In the genomic region with DNA sequence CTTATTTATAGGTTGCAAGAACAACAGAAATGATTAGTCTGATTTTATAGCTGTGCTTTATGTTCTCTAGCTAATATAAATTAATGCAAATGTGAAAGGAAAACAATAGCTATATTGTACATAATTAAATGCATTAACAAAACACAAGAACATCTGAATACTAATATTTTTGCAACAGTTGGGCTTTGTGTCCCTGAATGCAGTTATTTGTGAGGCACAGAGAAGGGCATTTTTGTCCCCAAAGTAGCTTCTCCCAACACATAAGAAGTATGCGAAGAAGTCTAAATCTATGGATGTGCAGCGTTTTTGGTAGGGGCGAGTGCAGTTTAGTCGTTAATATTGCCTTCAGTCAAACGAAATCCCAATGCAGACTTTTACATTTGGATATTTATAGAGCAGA, we compare ENCODE assay signal across 15 cellular contexts.
"Had no signal": no experiment of that assay in that cellular context is flagged by ENCODE, and none has a peak within 500 bp of the region (broad histone marks: within the 10 kb centered on the region; RNA-seq: fewer than 3 reads in every experiment).

No MANE protein-coding gene starts in this region.

- H3K4me3 Mint-ChIP-seq: activated B cell treated with CpG ODN at 0.5 μM for 24 hours; activated CD4-positive, alpha-beta T cell treated with anti-CD3 and anti-CD28 coated beads, Interleukin-2, amount 10 ng/mL, durations not matched to agents 7 days and 5 days; activated T-cell treated with anti-CD3 and anti-CD28 coated beads, Interleukin-2, amount 50 U/mL, for 72 hours had no signal

- DNase-seq: activated B cell treated with CpG ODN at 0.5 μM for 24 hours; activated CD4-positive, alpha-beta T cell treated with anti-CD3 and anti-CD28 coated beads, Interleukin-2, amount 10 ng/mL, durations not matched to agents 7 days and 5 days; activated CD8-positive, alpha-beta memory T cell treated with anti-CD3 and anti-CD28 coated beads, Interleukin-2, amount 50 U/mL, for 48 hours; activated gamma-delta T cell; activated T-cell treated with anti-CD3 and anti-CD28 coated beads, Interleukin-2, amount 50 U/mL, for 72 hours; body of pancreas; effector memory CD4-positive, alpha-beta T cell; foreskin melanocyte; islet precursor cell; left lung; mesenchymal stem cell; stimulated activated CD4-positive, alpha-beta T cell treated with anti-CD3 and anti-CD28 coated beads, Interleukin-1b, Interleukin-23, amount 100 ng/mL, for 48 hours; trophoblast cell had no signal

- H3K27me3 ChIP-seq: body of pancreas, left lung had no signal

- H3K27me3 Mint-ChIP-seq: activated B cell treated with CpG ODN at 0.5 μM for 24 hours; activated CD4-positive, alpha-beta T cell treated with anti-CD3 and anti-CD28 coated beads, Interleukin-2, amount 10 ng/mL, durations not matched to agents 7 days and 5 days had no signal

- H3K27ac Mint-ChIP-seq: activated B cell treated with CpG ODN at 0.5 μM for 24 hours; activated T-cell treated with anti-CD3 and anti-CD28 coated beads, Interleukin-2, amount 50 U/mL, for 72 hours had no signal

- H3K4me1 ChIP-seq: body of pancreas, left lung had no signal

- H3K9me3 Mint-ChIP-seq: activated B cell treated with CpG ODN at 0.5 μM for 24 hours; activated CD4-positive, alpha-beta T cell treated with anti-CD3 and anti-CD28 coated beads, Interleukin-2, amount 10 ng/mL, durations not matched to agents 7 days and 5 days had no signal

- H3K9me3 ChIP-seq: body of pancreas, left lung had no signal

- H3K4me3 ChIP-seq: body of pancreas, left lung had no signal

- H3K27ac ChIP-seq: body of pancreas, epithelial cell of prostate, left lung had no signal

- ATAC-seq: activated naive CD4-positive, alpha-beta T cell treated with anti-CD3 and anti-CD28 coated beads, Interleukin-2, amount 50 U/mL, for 72 hours; activated T-cell treated with anti-CD3 and anti-CD28 coated beads, Interleukin-2, amount 50 U/mL, for 72 hours; body of pancreas; left lung had no signal
